In genomic region chr11:24386551-24387404, GRCh38 we compare ENCODE assay signal across 10 cellular contexts.
DNase-seq lines count a peak whose midpoint lies in the region; ATAC-seq, FAIRE-seq and TF ChIP-seq lines count a peak whose summit lies in the region.
"Had no signal": no experiment of that assay in that cellular context is flagged by ENCODE, and none has a peak within 500 bp of the region (broad histone marks: within the 10 kb centered on the region; RNA-seq: fewer than 3 reads in every experiment).

No MANE protein-coding gene starts in this region.

- POLR2A ChIA-PET in PC-9 (lab: Charles Lee; ENCODE audit: unreplicated experiment): interaction anchor here (0.6 kb wide), 1 partner anchor 156 kb away, joined by 4 read pairs; no protein-coding TSS in a partner anchor

- peak in 7 of 9 donors; percentile 18 to 48 (median 38) for TF ChIP-seq CTCF in heart right ventricle (IDR thresholded peaks at IDR 0.05)
- peak; percentile 53 for TF ChIP-seq CTCF in PC-9 (conservative IDR thresholded peaks at IDR 0.05)
- peak; percentile 35 for TF ChIP-seq CTCF in fibroblast of the aortic adventitia (IDR thresholded peaks at IDR 0.05; ENCODE audit: insufficient read depth, low read length)
- TF ChIP-seq CTCF in psoas muscle (IDR thresholded peaks at IDR 0.05): no peak

- no peaks in the 10 kb centered on the region for H3F3A ChIP-seq in PC-9 (ENCODE audit: insufficient read depth, low read depth)

- H3K9me2 ChIP-seq in PC-9 (ENCODE audit: insufficient read depth): no peaks in the 10 kb centered on the region

- H4K20me1 ChIP-seq in PC-9 (ENCODE audit: insufficient read depth): no peaks in the 10 kb centered on the region

- WGBS in heart right ventricle, 2 donors: 49 to 54% methylated on average over 6 of the region's 6 CpGs
- WGBS in psoas muscle, 3 donors: 61 to 66% (median 62%) methylated on average over 6 of the region's 6 CpGs

- intact Hi-C loops in heart right ventricle (cut with DNase I): no loop called here
- intact Hi-C loops in cardiac septum (cut with DNase I): no loop called here
- intact Hi-C loops in PC-9 (cut with micrococcal nuclease; ENCODE audit: unreplicated experiment): loop anchor here (5.0 to 10.0 kb wide), 2 partner anchors 852 to 1509 kb away; no protein-coding TSS in a partner anchor
- intact Hi-C loops in psoas muscle (cut with DNase I): no loop called here

- no peaks in the 10 kb centered on the region for H3K79me2 ChIP-seq in PC-9 (ENCODE audit: low read depth)

- H3K27me3 ChIP-seq in heart right ventricle: no peaks in the 10 kb centered on the region
- no peaks in the 10 kb centered on the region for H3K27me3 ChIP-seq in PC-9 (ENCODE audit: insufficient read depth, low read depth)
- H3K27me3 ChIP-seq in psoas muscle (ENCODE audit: insufficient read depth in 3 of 3, low read length in 2 of 3): no peaks in the 10 kb centered on the region
- H3K27me3 ChIP-seq: SJSA1 had no signal

- no peaks in the 10 kb centered on the region for H3K4me1 ChIP-seq in heart right ventricle
- peaks cover 11% of the 10 kb centered on the region; the same call in 1 of the 2 replicates for H3K4me1 ChIP-seq in PC-9 (replicated peaks; ENCODE audit: insufficient read depth)
- no peaks in the 10 kb centered on the region for H3K4me1 ChIP-seq in psoas muscle
- H3K4me1 ChIP-seq: SJSA1 had no signal

- no peak for FAIRE-seq in urothelium cell line (lab: Jason Lieb, UNC)
- FAIRE-seq: islet of Langerhans had no signal

- ATAC-seq in heart right ventricle (no peak), psoas muscle (no peak), HG02884 (IDR thresholded peaks at IDR 0.05; ENCODE audit: unreplicated experiment) (no peak)

- CTCF ChIA-PET in PC-9 (lab: Charles Lee): interaction anchor here (1.3 kb wide), 1 partner anchor 1365 kb away, joined by 3 read pairs; no protein-coding TSS in a partner anchor

- BruUV-seq in PC-9 (replicated peaks; lab: Mats Ljungman, UMichigan): no TSS peak

- H3K4me2 ChIP-seq in PC-9: no peak overlapping the region

- DNase-seq in heart right ventricle: no peak
- no peak for DNase-seq in cardiac septum (ENCODE audit: low spot score)
- DNase-seq in PC-9: no peak
- DNase-seq in fibroblast of the aortic adventitia (ENCODE audit: low read depth): peak; percentile 35
- DNase-seq in urothelium cell line (ENCODE audit: low spot score): peak; percentile 22
- DNase-seq in psoas muscle: no peak
- no peak for DNase-seq in effector CD8-positive, alpha-beta T cell (lab: John Stamatoyannopoulos, UW)

- no peak overlapping the region for H3K4me3 ChIP-seq in heart right ventricle
- no peak overlapping the region for H3K4me3 ChIP-seq in PC-9
- no peak overlapping the region for H3K4me3 ChIP-seq in fibroblast of the aortic adventitia (ENCODE audit: low read depth, low read length)
- H3K4me3 ChIP-seq in psoas muscle: no peak overlapping the region
- H3K4me3 ChIP-seq: SJSA1 had no signal

- H3K9me3 ChIP-seq in heart right ventricle: no peaks in the 10 kb centered on the region
- H3K9me3 ChIP-seq in PC-9 (ENCODE audit: insufficient read depth, low read depth): no peaks in the 10 kb centered on the region
- no peaks in the 10 kb centered on the region for H3K9me3 ChIP-seq in psoas muscle
- H3K9me3 ChIP-seq: SJSA1 had no signal

- H2AFZ ChIP-seq in PC-9: no peak overlapping the region

- no peak overlapping the region for H3K27ac ChIP-seq in heart right ventricle
- no peak overlapping the region for H3K27ac ChIP-seq in PC-9
- H3K27ac ChIP-seq in psoas muscle: no peak overlapping the region
- H3K27ac ChIP-seq: SJSA1 had no signal

- no peaks in the 10 kb centered on the region for H3K36me3 ChIP-seq in heart right ventricle
- no peaks in the 10 kb centered on the region for H3K36me3 ChIP-seq in PC-9 (ENCODE audit: low read depth)
- H3K36me3 ChIP-seq in psoas muscle (ENCODE audit: insufficient read depth in 1 of 2, low read depth in 1 of 2): no peaks in the 10 kb centered on the region
- H3K36me3 ChIP-seq: SJSA1 had no signal

Comparison
In these comparisons a context has a peak if more than half of its experiments do, and no peak if none do; other contexts are left out.
1. DNase-seq: peak in fibroblast of the aortic adventitia (single experiment) and urothelium cell line (single experiment); none in heart right ventricle (0 of 2), cardiac septum (single experiment), PC-9 (0 of 2), psoas muscle (0 of 2) and effector CD8-positive, alpha-beta T cell (single experiment).